Comparison of ENCODE assay signal across 8 cellular contexts in the genomic region with DNA sequence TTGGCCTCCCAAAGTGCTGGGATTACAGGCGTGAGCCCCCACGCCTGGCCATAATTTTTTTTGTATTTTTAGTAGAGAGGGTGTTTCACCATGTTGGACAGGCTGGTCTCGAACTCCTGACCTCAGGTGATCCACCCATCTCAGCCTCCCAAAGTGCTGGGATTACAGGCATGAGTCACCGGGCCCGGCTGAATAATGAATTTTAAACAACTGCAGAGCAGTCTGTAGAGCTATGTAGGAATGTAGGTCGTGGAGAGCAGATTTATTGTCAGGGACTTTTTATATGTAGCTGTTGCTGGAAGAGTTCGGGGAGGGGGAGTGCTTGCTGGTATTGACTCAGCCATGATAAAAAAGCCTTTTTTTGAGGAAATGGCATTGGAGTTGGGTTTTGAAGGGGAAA. TPM values are rescaled to one million over a fixed set of nuclear protein-coding genes. Genes with fewer than 3 reads are reported as not detected.
DNase-seq lines count a peak whose midpoint lies in the region; ATAC-seq and TF ChIP-seq lines count a peak whose summit lies in the region.
"Not testable (repeated sequence)": the region's sequence is repeated elsewhere in the genome, so short reads cannot be mapped to it uniquely, and the experiment has no call there.

No MANE protein-coding gene starts in this region.

- not testable (repeated sequence) for H3K56ac ChIP-seq in IMR-90 (ENCODE audit: extremely low read depth, insufficient read depth, low read length)

- CTCF ChIA-PET in IMR-90 (lab: Yijun Ruan, JAX), result not testable (repeated sequence)

- H3K27ac ChIP-seq in IMR-90 (ENCODE audit: insufficient read depth, low read length) (peak overlapping the region; percentile 37; the same call in 1 of the 2 replicates), VCaP (peak overlapping the region; percentile 89), adrenal gland (peak overlapping the region in 3 of 5 donors; percentile 19 to 47 (median 36))
- not testable (repeated sequence) for H3K27ac ChIP-seq in fibroblast of lung (ENCODE audit: insufficient read depth, low read length); left lung

- ATAC-seq in IMR-90 (ENCODE audit: low read depth) (peak; percentile 86), left lung (peak; percentile 25)

- H4K8ac ChIP-seq in IMR-90 (ENCODE audit: low read depth in 2 of 2, low read length in 2 of 2), result peak overlapping the region in 1 of 2 experiments; percentile 37; a peak in 1 of 4 replicates

- not testable (repeated sequence) for H2AK9ac ChIP-seq in IMR-90 (replicated peaks; ENCODE audit: low read depth, low read length, poor library complexity)

- H4K20me1 ChIP-seq in IMR-90 (ENCODE audit: insufficient read depth, low read length), result peaks cover 67% of the 10 kb centered on the region
- H4K20me1 ChIP-seq in fibroblast of lung (ENCODE audit: control insufficient read depth, extremely low read depth, insufficient read depth, low read length), result not testable (repeated sequence)

- H3K4ac ChIP-seq in IMR-90 (ENCODE audit: low read depth, low read length), result not testable (repeated sequence)

- H3K36me3 ChIP-seq in IMR-90 (ENCODE audit: control insufficient read depth, insufficient read depth, low read length) (peaks cover 22% of the 10 kb centered on the region), adrenal gland (replicated peaks in 1 of 2) (peaks cover 0 to 30% of the 10 kb centered on the region in 2 donors), left lung (peaks cover 0 to 54% of the 10 kb centered on the region in 2 donors)
- H3K36me3 ChIP-seq in fibroblast of lung (ENCODE audit: control insufficient read depth, insufficient read depth, low read length), result not testable (repeated sequence)

- dilution Hi-C loops in IMR-90 (cut with HindIII; ENCODE audit: low sequenced_read_pairs, unreplicated experiment), result not testable (repeated sequence)

- not testable (repeated sequence) for H3K14ac ChIP-seq in IMR-90 (replicated peaks; ENCODE audit: low read depth, low read length)

- not testable (repeated sequence) for H4K91ac ChIP-seq in IMR-90 (ENCODE audit: insufficient read depth, low read depth, low read length)

- H2BK5ac ChIP-seq in IMR-90 (ENCODE audit: low read depth, low read length, poor library complexity, severe bottlenecking), result peak overlapping the region; percentile 40

- not testable (repeated sequence) for H2BK15ac ChIP-seq in IMR-90 (ENCODE audit: low read depth, low read length)

- WGBS in IMR-90 (ENCODE audit: extremely low coverage in 2 of 2, insufficient read length in 1 of 2), 2 experiments, result 11% methylated on average over 2 of the region's 7 CpGs; no CpG with 5 or more reads in 1 of the 2 experiments
- WGBS in adrenal gland, 4 donors, result 37 to 53% (median 47%) methylated on average over 7 of the region's 7 CpGs

- TF ChIP-seq CTCF in IMR-90 (conservative IDR thresholded peaks at IDR 0.05; ENCODE audit: low read depth, low read length); VCaP (conservative IDR thresholded peaks at IDR 0.05); adrenal gland (IDR thresholded peaks at IDR 0.05); fibroblast of lung (conservative IDR thresholded peaks at IDR 0.05 in 1 of 2, IDR thresholded peaks at IDR 0.05 in 1 of 2; ENCODE audit: low read depth in 1 of 2, low read length in 2 of 2); left lung (IDR thresholded peaks at IDR 0.05): not testable (repeated sequence)

- not testable (repeated sequence) for H3K23ac ChIP-seq in IMR-90 (ENCODE audit: low read depth, low read length)

- H2BK120ac ChIP-seq in IMR-90 (ENCODE audit: low read depth, low read length), result not testable (repeated sequence)

- peaks cover 21 to 61% of the 10 kb centered on the region in 2 experiments for H3K79me1 ChIP-seq in IMR-90 (ENCODE audit: low read depth in 1 of 2, low read length in 2 of 2)

- not testable (repeated sequence) for H3K18ac ChIP-seq in IMR-90 (ENCODE audit: low read depth, low read length)

- DNase-seq in ACHN (peak; percentile 3), ELR (ENCODE audit: low read depth) (peak; percentile 59), IMR-90 (peak; percentile 84), adrenal gland (peak; percentile 36 to 74 (median 63)), fibroblast of lung (ENCODE audit: low read depth in 2 of 2) (peak; percentile 48 to 77), renal cortical epithelial cell (ENCODE audit: low read depth) (peak; percentile 77)
- DNase-seq in left lung, result not testable (repeated sequence)

- POLR2A ChIA-PET in IMR-90 (lab: Charles Lee; ENCODE audit: unreplicated experiment), result not testable (repeated sequence)

- H3K79me2 ChIP-seq in fibroblast of lung (ENCODE audit: control insufficient read depth, insufficient read depth, low read length), result peaks cover 76% of the 10 kb centered on the region

- not testable (repeated sequence) for H2AFZ ChIP-seq in IMR-90 (replicated peaks; ENCODE audit: low read length, poor library complexity); fibroblast of lung (ENCODE audit: low read length)

- not testable (repeated sequence) for H4K5ac ChIP-seq in IMR-90 (ENCODE audit: low read depth, low read length)

- intact Hi-C loops in IMR-90 (cut with micrococcal nuclease); adrenal gland (cut with DNase I); left lung (cut with DNase I): not testable (repeated sequence)

- BruUV-seq in IMR-90 (replicated peaks; lab: Mats Ljungman, UMichigan), result not testable (repeated sequence)

- not testable (repeated sequence) for H3K4me3 ChIP-seq in IMR-90 (ENCODE audit: insufficient read depth, low read depth, low read length); adrenal gland; fibroblast of lung (replicated peaks in 1 of 4; ENCODE audit: control extremely low read depth in 1 of 4, insufficient read depth in 1 of 4, low read depth in 3 of 4, low read length in 4 of 4); left lung

- H3K9ac ChIP-seq in IMR-90 (ENCODE audit: low read depth, low read length); fibroblast of lung (ENCODE audit: insufficient read depth, low read length): not testable (repeated sequence)

- not testable (repeated sequence) for H2AK5ac ChIP-seq in IMR-90 (ENCODE audit: low read depth, low read length)

- not testable (repeated sequence) for H3K9me3 ChIP-seq in IMR-90 (ENCODE audit: control insufficient read depth, insufficient read depth, low read length); adrenal gland (replicated peaks in 1 of 3); fibroblast of lung (ENCODE audit: control insufficient read depth, insufficient read depth, low read depth, low read length); left lung

- H3K27me3 ChIP-seq in IMR-90 (ENCODE audit: control insufficient read depth, insufficient read depth, low read length); adrenal gland; fibroblast of lung (ENCODE audit: control insufficient read depth, insufficient read depth, low read length); left lung: not testable (repeated sequence)

- H3K4me1 ChIP-seq in IMR-90 (ENCODE audit: control insufficient read depth, insufficient read depth, low read length) (peaks cover 11% of the 10 kb centered on the region), adrenal gland (replicated peaks in 1 of 2) (peaks cover 7 to 12% of the 10 kb centered on the region in 2 donors), left lung (peaks cover 0 to 11% of the 10 kb centered on the region in 2 donors)
- not testable (repeated sequence) for H3K4me1 ChIP-seq in fibroblast of lung (ENCODE audit: control insufficient read depth, extremely low read depth, insufficient read depth, low read length)

- H2BK20ac ChIP-seq in IMR-90 (ENCODE audit: low read depth, low read length), result not testable (repeated sequence)

- in situ Hi-C loops in ACHN (cut with HindIII; ENCODE audit: low pct_ligation_motif_present, low pct_unique_long_range_greater_than_20kb, low sequenced_read_pairs); IMR-90 (cut with MboI; ENCODE audit: low sequenced_read_pairs): not testable (repeated sequence)

- not testable (repeated sequence) for TF ChIP-seq POLR2A in IMR-90 (IDR thresholded peaks at IDR 0.05; ENCODE audit: low read depth, low read length); adrenal gland (IDR thresholded peaks at IDR 0.05)

- TF ChIP-seq RAD21 in IMR-90 (IDR thresholded peaks at IDR 0.05; ENCODE audit: low read length), result not testable (repeated sequence)

- peaks cover 14% of the 10 kb centered on the region for H3K9me1 ChIP-seq in IMR-90 (ENCODE audit: insufficient read depth, low read length)

- peak overlapping the region; percentile 76 for H3K4me2 ChIP-seq in IMR-90 (ENCODE audit: low read depth, low read length)
- not testable (repeated sequence) for H3K4me2 ChIP-seq in fibroblast of lung (ENCODE audit: extremely low read depth, insufficient read depth, low read length)

TF ChIP-seq in IMR-90, 13 proteins besides CTCF, POLR2A, EP300 and RAD21 (continues in another document):
- TF ChIP-seq FOS (IDR thresholded peaks at IDR 0.05; ENCODE audit: low read depth, low read length), result peak; percentile 28; the same call in 1 of the 2 replicates

RNA-seq across cellular contexts. Expression of gene SAE1, which starts 10.6 kb away (rescaled TPM):
- 184 and 192 TPM in 2 replicates for total RNA-seq in IMR-90 (2012; rRNA removed)
- 137 and 165 TPM in 2 replicates for polyA plus RNA-seq in IMR-90 (2012; rRNA removed)
- polyA plus RNA-seq in IMR-90 (2012; cell fraction: cytosol; rRNA removed), result 96.8 and 106 TPM in 2 replicates
- polyA plus RNA-seq in IMR-90 (2012; cell fraction: nucleus; rRNA removed; ENCODE audit: low replicate concordance), result 45.0 and 63.3 TPM in 2 replicates
- total RNA-seq in adrenal gland, result 10 to 100 TPM; 40.1 to 58.5 (median 49.7) TPM
- polyA plus RNA-seq in adrenal gland, result 10 to 100 TPM; 19.0 to 71.8 (median 23.6) TPM
- total RNA-seq in fibroblast of lung, result 80.9 and 97.9 TPM in 2 replicates
- 152 and 218 TPM in 2 replicates for polyA plus RNA-seq in fibroblast of lung
- polyA plus RNA-seq in fibroblast of lung (2012), result 123 and 184 TPM in 2 replicates
- polyA minus RNA-seq in fibroblast of lung (ENCODE audit: low replicate concordance), result 69.5 and 81.7 TPM in 2 replicates
- 10 to 100 TPM; 67.7 to 73.8 TPM for total RNA-seq in left lung
- total RNA-seq in renal cortical epithelial cell, result 106 and 164 TPM in 2 replicates

RNA-seq across cellular contexts. Expression of gene ZC3H4, which starts 27.7 kb away (rescaled TPM):
- total RNA-seq in IMR-90 (2012; rRNA removed), result 3.9 and 5.3 TPM in 2 replicates
- 8.9 and 9.3 TPM in 2 replicates for polyA plus RNA-seq in IMR-90 (2012; rRNA removed)
- 5.1 and 5.9 TPM in 2 replicates for polyA plus RNA-seq in IMR-90 (2012; cell fraction: cytosol; rRNA removed)
- polyA plus RNA-seq in IMR-90 (2012; cell fraction: nucleus; rRNA removed; ENCODE audit: low replicate concordance), result 8.7 and 14.9 TPM in 2 replicates
- 10 to 100 TPM; 19.2 to 45.0 (median 27.1) TPM for total RNA-seq in adrenal gland
- polyA plus RNA-seq in adrenal gland, result 10 to 100 TPM; 10.8 to 24.9 (median 19.7) TPM
- 9.0 and 13.5 TPM in 2 replicates for total RNA-seq in fibroblast of lung
- 8.4 and 13.1 TPM in 2 replicates for polyA plus RNA-seq in fibroblast of lung
- polyA plus RNA-seq in fibroblast of lung (2012), result 25.4 and 27.2 TPM in 2 replicates
- 17.9 and 32.1 TPM in 2 replicates for polyA minus RNA-seq in fibroblast of lung (ENCODE audit: low replicate concordance)
- 10 to 100 TPM; 37.9 to 39.2 TPM for total RNA-seq in left lung
- 7.5 and 20.4 TPM in 2 replicates for total RNA-seq in renal cortical epithelial cell
